19 cellular contexts compared by ENCODE assay signal in the genomic region with DNA sequence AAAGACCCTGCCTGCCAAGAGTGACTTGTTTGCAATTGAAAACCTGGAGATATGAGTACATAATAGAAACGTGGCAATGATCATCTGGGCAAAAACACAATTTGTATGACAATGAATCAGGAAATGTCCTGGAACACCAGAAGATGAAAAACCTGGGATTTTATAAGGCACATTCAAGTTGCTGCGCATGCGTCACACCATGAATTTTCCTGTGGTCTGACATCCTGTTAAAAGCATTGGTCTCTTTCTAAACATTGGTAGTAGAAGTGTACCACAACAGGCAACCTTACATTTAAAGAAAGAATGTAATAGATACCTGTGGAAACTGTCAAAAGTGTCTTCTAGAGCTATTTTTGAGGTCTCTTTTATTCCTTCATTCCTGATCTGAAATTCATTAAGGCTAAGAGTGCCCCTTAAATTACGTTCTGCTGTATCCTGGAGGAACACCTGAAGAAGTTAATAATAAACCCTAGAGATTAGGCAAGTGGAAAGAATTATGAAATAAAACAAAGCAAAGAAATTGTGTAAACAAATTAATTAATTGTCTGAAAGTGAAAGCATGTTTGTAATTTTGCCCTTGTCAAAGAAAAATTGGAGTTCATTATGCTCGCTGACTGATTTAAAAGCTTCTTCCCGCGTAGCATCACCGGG.
DNase-seq lines count a peak whose midpoint lies in the region; ATAC-seq and TF ChIP-seq lines count a peak whose summit lies in the region.
"Had no signal": no experiment of that assay in that cellular context is flagged by ENCODE, and none has a peak within 500 bp of the region (broad histone marks: within the 10 kb centered on the region; RNA-seq: fewer than 3 reads in every experiment).

No MANE protein-coding gene starts in this region.

- H3K9me2 ChIP-seq in MM.1S (replicated peaks; ENCODE audit: insufficient read depth, low read length) = no peaks in the 10 kb centered on the region

- no peak overlapping the region for H3K9ac ChIP-seq in MM.1S (ENCODE audit: low read length)
- H3K9ac ChIP-seq: BLaER1, GM23248 had no signal

- H3K4me1 ChIP-seq in HAP-1 = peaks cover 3% of the 10 kb centered on the region; the same call in 1 of the 2 replicates
- H3K4me1 ChIP-seq in body of pancreas = peaks cover 8% of the 10 kb centered on the region
- no peaks in the 10 kb centered on the region for H3K4me1 ChIP-seq in MM.1S (ENCODE audit: low read length)
- H3K4me1 ChIP-seq: A549, BLaER1 had no signal

- H4K20me1 ChIP-seq in MM.1S (ENCODE audit: insufficient read depth, low read length) = no peaks in the 10 kb centered on the region
- H4K20me1 ChIP-seq: BLaER1 had no signal

- TF ChIP-seq POLR2A in body of pancreas (IDR thresholded peaks at IDR 0.05) = no peak

- no peaks in the 10 kb centered on the region for H3K79me2 ChIP-seq in MM.1S (ENCODE audit: low read length)

- in situ Hi-C loops in HAP-1 (cut with MboI; ENCODE audit: low sequenced_read_pairs) = no loop called here

- peaks cover 10% of the 10 kb centered on the region for H3K9me3 Mint-ChIP-seq in progenitor cell of endocrine pancreas (ENCODE audit: low read depth)

- no peak overlapping the region for H3K4me2 ChIP-seq in MM.1S (ENCODE audit: low read depth, low read length)
- H3K4me2 ChIP-seq: A549, BLaER1 had no signal

- H3K4me3 Mint-ChIP-seq in progenitor cell of endocrine pancreas (ENCODE audit: low read depth) = no peak overlapping the region
- H3K4me3 Mint-ChIP-seq: CD14-positive monocyte; CD4-positive, alpha-beta memory T cell had no signal

- no peak overlapping the region for H2AFZ ChIP-seq in MM.1S (ENCODE audit: low read length)
- H2AFZ ChIP-seq: GM23248 had no signal

- no peak for TF ChIP-seq CTCF in body of pancreas (IDR thresholded peaks at IDR 0.05)
- no peak for TF ChIP-seq CTCF in progenitor cell of endocrine pancreas (IDR thresholded peaks at IDR 0.05; ENCODE audit: unreplicated experiment)
- TF ChIP-seq CTCF in MM.1S (IDR thresholded peaks at IDR 0.05; ENCODE audit: low read length) = no peak

- peak; percentile 69 for ATAC-seq in body of pancreas
- ATAC-seq: A549 had no signal

- 19 to 22% methylated on average over 8 of the region's 8 CpGs for WGBS in body of pancreas, 2 donors

- H3K36me3 ChIP-seq in HAP-1 (replicated peaks) (no peaks in the 10 kb centered on the region), body of pancreas (replicated peaks in 1 of 2; ENCODE audit: insufficient read depth in 1 of 2, low read depth in 2 of 2) (no peaks in the 10 kb centered on the region), MM.1S (replicated peaks; ENCODE audit: insufficient read depth, low read length) (no peaks in the 10 kb centered on the region)
- H3K36me3 ChIP-seq: BLaER1 had no signal

- H3K4me3 ChIP-seq in HAP-1 (no peak overlapping the region), body of pancreas (no peak overlapping the region), MM.1S (ENCODE audit: low read length) (no peak overlapping the region)
- H3K4me3 ChIP-seq: A549, BLaER1, GM23248 had no signal

- H3K4me1 Mint-ChIP-seq in progenitor cell of endocrine pancreas (ENCODE audit: low read depth) = peaks cover 10% of the 10 kb centered on the region
- H3K4me1 Mint-ChIP-seq: CD14-positive monocyte; CD4-positive, alpha-beta memory T cell had no signal

- H3K27ac ChIP-seq in body of pancreas (peak overlapping the region in 2 of 4 donors; percentile 7 to 64), MM.1S (ENCODE audit: low read length) (no peak overlapping the region)
- H3K27ac ChIP-seq: 22Rv1, A549, BLaER1, GM23248 had no signal

- peak; percentile 8 for DNase-seq in NCI-H1105 treated with DMSO at 0.1 percent for 48 hours (lab: John Stamatoyannopoulos, UW)
- no peak for DNase-seq in NCI-H1105 (lab: John Stamatoyannopoulos, UW)
- DNase-seq in HAP-1 (ENCODE audit: low spot score in 2 of 2) = peak; percentile 23 to 28
- DNase-seq in body of pancreas = peak; percentile 19 to 64 (median 50)
- DNase-seq in progenitor cell of endocrine pancreas (ENCODE audit: low spot score, unreplicated experiment) = no peak
- DNase-seq in MM.1S = no peak
- DNase-seq in activated T-cell treated with anti-CD3 and anti-CD28 coated beads for 4 hours = no peak
- no peak for DNase-seq in dedifferentiated amniotic fluid mesenchymal stem cell (ENCODE audit: extremely low spot score)
- DNase-seq: AML-193; CD4-positive, alpha-beta memory T cell; DMS153; DMS79; GF-D8; GM23248; H7 had no signal

- H3K9me3 ChIP-seq in HAP-1 (no peaks in the 10 kb centered on the region), body of pancreas (no peaks in the 10 kb centered on the region), MM.1S (replicated peaks; ENCODE audit: insufficient read depth, low read length) (no peaks in the 10 kb centered on the region)
- H3K9me3 ChIP-seq: A549, BLaER1 had no signal

- no peaks in the 10 kb centered on the region for H3K27me3 ChIP-seq in HAP-1 (ENCODE audit: low read depth)
- no peaks in the 10 kb centered on the region for H3K27me3 ChIP-seq in body of pancreas
- no peaks in the 10 kb centered on the region for H3K27me3 ChIP-seq in MM.1S (replicated peaks; ENCODE audit: insufficient read depth, low read length)
- H3K27me3 ChIP-seq: BLaER1 had no signal

- no peaks in the 10 kb centered on the region for H3F3A ChIP-seq in MM.1S (ENCODE audit: insufficient read depth, low read length)

- H3K27ac Mint-ChIP-seq in progenitor cell of endocrine pancreas = peak overlapping the region; percentile 10
- H3K27ac Mint-ChIP-seq: CD14-positive monocyte; CD4-positive, alpha-beta memory T cell had no signal

- intact Hi-C loops in body of pancreas (cut with DNase I) = no loop called here

- no peaks in the 10 kb centered on the region for H3K27me3 Mint-ChIP-seq in progenitor cell of endocrine pancreas
- H3K27me3 Mint-ChIP-seq: CD4-positive, alpha-beta memory T cell had no signal

- no peaks in the 10 kb centered on the region for H3K36me3 Mint-ChIP-seq in progenitor cell of endocrine pancreas (ENCODE audit: insufficient read depth)
- H3K36me3 Mint-ChIP-seq: CD14-positive monocyte; CD4-positive, alpha-beta memory T cell had no signal

Comparison
In these comparisons a context has a peak if more than half of its experiments do, and no peak if none do; other contexts are left out.
1. DNase-seq: peak in NCI-H1105 treated with DMSO at 0.1 percent for 48 hours (single experiment), HAP-1 (2 of 2) and body of pancreas (4 of 4); none in NCI-H1105 (single experiment), progenitor cell of endocrine pancreas (single experiment), MM.1S (single experiment), activated T-cell treated with anti-CD3 and anti-CD28 coated beads for 4 hours (single experiment) and dedifferentiated amniotic fluid mesenchymal stem cell (single experiment).